Comparison of ENCODE assay signal across 9 cellular contexts in the genomic region with DNA sequence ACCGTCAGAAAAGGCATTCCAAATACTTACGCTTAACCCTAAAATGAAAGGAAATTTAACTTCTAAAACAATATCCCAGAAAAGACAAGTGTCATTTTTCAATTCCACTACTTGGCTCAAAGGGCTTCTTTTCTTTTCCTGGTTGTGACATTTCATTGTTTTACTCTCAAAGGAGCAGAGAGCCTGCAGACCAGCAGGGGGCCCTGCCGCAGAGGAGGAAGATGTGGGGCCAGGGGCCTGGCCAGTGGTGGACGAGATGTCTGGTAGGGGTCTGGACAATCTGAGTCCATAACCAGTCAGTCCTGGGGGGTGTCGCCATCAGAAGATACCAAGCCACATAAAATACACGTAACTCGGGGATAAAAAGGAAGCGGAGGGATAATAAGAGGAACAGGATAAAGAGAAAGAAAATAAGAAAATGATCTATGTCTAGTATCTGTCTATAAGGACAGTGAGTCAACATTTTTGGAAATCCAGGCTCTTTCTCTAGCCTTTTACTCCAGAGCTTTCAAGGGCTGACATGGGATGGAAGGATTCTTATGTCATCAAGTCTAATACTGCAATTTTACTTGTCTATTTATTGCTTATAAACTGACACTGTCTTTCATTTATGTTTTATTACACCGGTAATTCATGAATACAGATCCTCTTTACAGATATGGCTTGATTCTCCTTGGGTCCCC. TPM values are rescaled to one million over a fixed set of nuclear protein-coding genes. Genes with fewer than 3 reads are reported as not detected.
DNase-seq lines count a peak whose midpoint lies in the region; ATAC-seq and TF ChIP-seq lines count a peak whose summit lies in the region.
"Had no signal": no experiment of that assay in that cellular context is flagged by ENCODE, and none has a peak within 500 bp of the region (broad histone marks: within the 10 kb centered on the region; RNA-seq: fewer than 3 reads in every experiment).

No MANE protein-coding gene starts in this region.

- no peak overlapping the region for H3K27ac Mint-ChIP-seq in osteocyte (ENCODE audit: unreplicated experiment)

- H3K4me3 Mint-ChIP-seq in osteocyte (ENCODE audit: unreplicated experiment): no peak overlapping the region

- no peaks in the 10 kb centered on the region for H3K9me3 Mint-ChIP-seq in osteocyte (ENCODE audit: unreplicated experiment)

- H3K4me3 ChIP-seq in WERI-Rb-1 (ENCODE audit: low read depth, low read length): no peak overlapping the region
- H3K4me3 ChIP-seq in esophagus muscularis mucosa: no peak overlapping the region
- H3K4me3 ChIP-seq: HAP-1 had no signal

- WGBS in esophagus muscularis mucosa: 61% methylated on average over 9 of the region's 9 CpGs

- no peak for ATAC-seq in GM21515 (IDR thresholded peaks at IDR 0.05; ENCODE audit: unreplicated experiment)
- ATAC-seq in GM21360 (IDR thresholded peaks at IDR 0.05; ENCODE audit: unreplicated experiment): no peak

- H3K27me3 Mint-ChIP-seq in osteocyte (ENCODE audit: unreplicated experiment): no peaks in the 10 kb centered on the region

- intact Hi-C loops in esophagus muscularis mucosa (cut with DNase I): no loop called here

- in situ Hi-C loops in ACHN (cut with HindIII; ENCODE audit: low pct_ligation_motif_present, low pct_unique_long_range_greater_than_20kb, low sequenced_read_pairs): no loop called here
- in situ Hi-C loops in GM13976 (cut with MboI; ENCODE audit: low sequenced_read_pairs, unreplicated experiment): no loop called here

- TF ChIP-seq CTCF in GM13976 (IDR thresholded peaks at IDR 0.05; ENCODE audit: borderline replicate concordance, control extremely low read depth, extremely low read depth, insufficient read depth, missing control alignments): peak; percentile 62
- peak; percentile 77 for TF ChIP-seq CTCF in WERI-Rb-1 (IDR thresholded peaks at IDR 0.05; ENCODE audit: low read depth, low read length)
- peak in 2 of 3 experiments; percentile 34 to 50 for TF ChIP-seq CTCF in esophagus muscularis mucosa (IDR thresholded peaks at IDR 0.05)
- peak; percentile 38 for TF ChIP-seq CTCF in osteocyte (IDR thresholded peaks at IDR 0.05)

- H3K9me3 ChIP-seq in WERI-Rb-1 (ENCODE audit: severe bottlenecking) (peaks cover 3% of the 10 kb centered on the region), esophagus muscularis mucosa (no peaks in the 10 kb centered on the region)
- H3K9me3 ChIP-seq: HAP-1 had no signal

- TF ChIP-seq EP300 in esophagus muscularis mucosa (IDR thresholded peaks at IDR 0.05): no peak

- H3K27ac ChIP-seq in WERI-Rb-1 (no peak overlapping the region), esophagus muscularis mucosa (replicated peaks in 1 of 4) (no peak overlapping the region)

- peaks cover 0 to 10% (median 6%) of the 10 kb centered on the region in 4 donors for H3K4me1 ChIP-seq in esophagus muscularis mucosa
- H3K4me1 ChIP-seq: HAP-1 had no signal

- DNase-seq in ACHN: peak; percentile 31
- peak; percentile 42 for DNase-seq in GM13976 (ENCODE audit: low spot score)
- DNase-seq in WERI-Rb-1: peak; percentile 59
- no peak for DNase-seq in esophagus muscularis mucosa (ENCODE audit: extremely low spot score)
- no peak for DNase-seq in osteocyte (ENCODE audit: extremely low spot score, unreplicated experiment)
- no peak for DNase-seq in H4 (ENCODE audit: low spot score)

- H3K27me3 ChIP-seq in WERI-Rb-1 (ENCODE audit: insufficient read depth, low read depth, severe bottlenecking) (no peaks in the 10 kb centered on the region), esophagus muscularis mucosa (no peaks in the 10 kb centered on the region)

- no peaks in the 10 kb centered on the region for H3K36me3 Mint-ChIP-seq in osteocyte (ENCODE audit: unreplicated experiment)

- H3K36me3 ChIP-seq in WERI-Rb-1 (no peaks in the 10 kb centered on the region), esophagus muscularis mucosa (no peaks in the 10 kb centered on the region)
- H3K36me3 ChIP-seq: HAP-1 had no signal

- H3K4me1 Mint-ChIP-seq in osteocyte (ENCODE audit: unreplicated experiment): no peaks in the 10 kb centered on the region

- no peak for TF ChIP-seq POLR2A in esophagus muscularis mucosa (IDR thresholded peaks at IDR 0.05; ENCODE audit: low read depth)

RNA-seq across cellular contexts. Expression of a gene that starts 54.2 kb away (rescaled TPM):
- 10 to 100 TPM in 3 of 4 donors, 1 to 10 TPM in 1; 9.0 to 14.7 (median 11.7) TPM for total RNA-seq in esophagus muscularis mucosa
- total RNA-seq in osteocyte: 2.5 and 2.7 TPM in 2 replicates
- 3.1 and 3.8 TPM in 2 replicates for total RNA-seq in H4 (2014; rRNA removed; shearing (Covaris generic))

Comparison
In these comparisons a context has a peak if more than half of its experiments do, and no peak if none do; other contexts are left out.
1. DNase-seq: peak in ACHN (single experiment), GM13976 (single experiment) and WERI-Rb-1 (single experiment); none in esophagus muscularis mucosa (single experiment), osteocyte (single experiment) and H4 (single experiment).
2. Peak in every context shown above with its lines, with median percentiles within 50 percentile points of each other: CTCF ChIP-seq.